In the genomic region with DNA sequence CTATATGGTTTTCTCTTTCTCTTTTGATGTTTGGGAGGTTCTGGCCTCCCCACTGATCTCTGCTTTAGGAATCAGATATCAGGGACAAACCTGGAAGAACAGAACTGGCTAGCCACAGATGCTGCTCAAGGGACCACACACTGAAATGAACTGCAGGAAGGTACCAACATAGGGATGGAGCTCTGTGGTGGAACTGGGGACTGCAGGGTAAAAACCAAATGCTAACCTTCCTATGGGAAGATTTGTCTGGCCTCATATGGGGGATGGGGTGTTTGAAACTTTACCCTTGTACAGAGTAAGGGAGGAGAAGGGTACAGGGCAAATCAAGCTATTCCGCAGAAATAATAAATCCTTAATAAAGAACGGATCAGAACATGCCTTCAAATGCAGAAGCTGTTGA, we compare ENCODE assay signal across 1 cellular context.
TF ChIP-seq lines count a peak whose summit lies in the region.

No MANE protein-coding gene starts in this region.

TF ChIP-seq in HepG2, 621 proteins besides CTCF, POLR2A, EP300 and RAD21 (continued from another document):
- TF ChIP-seq, protein P1, sequence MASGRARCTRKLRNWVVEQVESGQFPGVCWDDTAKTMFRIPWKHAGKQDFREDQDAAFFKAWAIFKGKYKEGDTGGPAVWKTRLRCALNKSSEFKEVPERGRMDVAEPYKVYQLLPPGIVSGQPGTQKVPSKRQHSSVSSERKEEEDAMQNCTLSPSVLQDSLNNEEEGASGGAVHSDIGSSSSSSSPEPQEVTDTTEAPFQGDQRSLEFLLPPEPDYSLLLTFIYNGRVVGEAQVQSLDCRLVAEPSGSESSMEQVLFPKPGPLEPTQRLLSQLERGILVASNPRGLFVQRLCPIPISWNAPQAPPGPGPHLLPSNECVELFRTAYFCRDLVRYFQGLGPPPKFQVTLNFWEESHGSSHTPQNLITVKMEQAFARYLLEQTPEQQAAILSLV (CRISPR knock-in tag; IDR thresholded peaks at IDR 0.05; ENCODE audit: borderline replicate concordance), result no peak
- TF ChIP-seq ZSCAN22 (CRISPR knock-in tag; IDR thresholded peaks at IDR 0.05) (no peak), HDAC2 (CRISPR knock-in tag; IDR thresholded peaks at IDR 0.05) (no peak), ZNF24 (IDR thresholded peaks at IDR 0.05) (no peak), MAFF (IDR thresholded peaks at IDR 0.05; ENCODE audit: low read depth, low read length) (no peak), ZNF430 (CRISPR knock-in tag; IDR thresholded peaks at IDR 0.05) (no peak)
